ENCODE assay signal across 19 cellular contexts in genomic region chr9:130498918-130499698, GRCh38. TPM values are rescaled to one million over a fixed set of nuclear protein-coding genes. Genes with fewer than 3 reads are reported as not detected.
DNase-seq lines count a peak whose midpoint lies in the region; ATAC-seq and TF ChIP-seq lines count a peak whose summit lies in the region.
"Had no signal": no experiment of that assay in that cellular context is flagged by ENCODE, and none has a peak within 500 bp of the region (broad histone marks: within the 10 kb centered on the region; RNA-seq: fewer than 3 reads in every experiment).

No MANE protein-coding gene starts in this region.

- DNase-seq in DMS53 (lab: John Stamatoyannopoulos, UW): peak; percentile 66
- no peak for DNase-seq in DMS53 treated with DMSO at 0.1 percent for 48 hours (lab: John Stamatoyannopoulos, UW; ENCODE audit: unreplicated experiment)
- peak in 6 of 7 donors; percentile 35 to 71 (median 52) for DNase-seq in adrenal gland
- peak; percentile 93 for DNase-seq in left lobe of liver (ENCODE audit: low spot score)
- no peak for DNase-seq in transverse colon
- DNase-seq in SW 1271 (lab: John Stamatoyannopoulos, UW): no peak
- DNase-seq in EL: no peak
- DNase-seq: 8988T; activated T-cell treated with anti-CD3 and anti-CD28 coated beads, Interleukin-2, amount 50 U/mL, for 48 hours; effector memory CD4-positive, alpha-beta T cell; left cardiac atrium; NCI-H187; NCI-H2227 treated with DMSO at 0.1 percent for 48 hours; stimulated activated CD4-positive, alpha-beta T cell treated with anti-CD3 and anti-CD28 coated beads, Interleukin-4, amount 100 ng/mL, for 1 hour; upper lobe of right lung had no signal

- in situ Hi-C loops in transverse colon (cut with MboI; ENCODE audit: low pct_ligation_motif_present in 1 of 4, low pct_unique_long_range_greater_than_20kb in 1 of 4, low sequenced_read_pairs in 3 of 4): no loop called here

- H3K9me3 ChIP-seq in adrenal gland (replicated peaks in 1 of 3) (no peaks in the 10 kb centered on the region), transverse colon (no peaks in the 10 kb centered on the region)
- H3K9me3 ChIP-seq: upper lobe of right lung had no signal

- ATAC-seq in left lobe of liver: peak; percentile 67
- no peak for ATAC-seq in HG03457 (IDR thresholded peaks at IDR 0.05; ENCODE audit: unreplicated experiment)

- H3K4me3 ChIP-seq in adrenal gland: no peak overlapping the region
- H3K4me3 ChIP-seq in transverse colon: no peak overlapping the region
- H3K4me3 ChIP-seq: smooth muscle cell, stomach, upper lobe of right lung had no signal

- intact Hi-C loops in adrenal gland (cut with DNase I) (no loop called here), transverse colon (cut with DNase I; ENCODE audit: low total_unique reads) (no loop called here)

- no peak for TF ChIP-seq EP300 in transverse colon (IDR thresholded peaks at IDR 0.05; ENCODE audit: low read depth)

- no peak for TF ChIP-seq POLR2A in adrenal gland (IDR thresholded peaks at IDR 0.05)
- no peak for TF ChIP-seq POLR2A in transverse colon (IDR thresholded peaks at IDR 0.05)

- H3K27me3 ChIP-seq in adrenal gland (no peaks in the 10 kb centered on the region), transverse colon (no peaks in the 10 kb centered on the region)
- H3K27me3 ChIP-seq: stomach, upper lobe of right lung had no signal

- TF ChIP-seq CTCF in adrenal gland (IDR thresholded peaks at IDR 0.05): no peak
- no peak for TF ChIP-seq CTCF in transverse colon (IDR thresholded peaks at IDR 0.05)

- H3K4me1 ChIP-seq in adrenal gland (replicated peaks in 1 of 2) (peaks cover 0 to 6% of the 10 kb centered on the region in 2 donors), transverse colon (peaks cover 0 to 16% (median 13%) of the 10 kb centered on the region in 4 donors)
- H3K4me1 ChIP-seq: upper lobe of right lung had no signal

- H3K27ac ChIP-seq in adrenal gland (peak overlapping the region in 2 of 5 donors; percentile 17 to 68), transverse colon (peak overlapping the region; percentile 26 to 70 (median 60))
- H3K27ac ChIP-seq: KMS-11, upper lobe of right lung had no signal

- no peaks in the 10 kb centered on the region for H3K36me3 ChIP-seq in adrenal gland (replicated peaks in 1 of 2)
- peaks cover 0 to 5% (median 0%) of the 10 kb centered on the region in 4 donors for H3K36me3 ChIP-seq in transverse colon

- WGBS in adrenal gland, 4 donors: 67 to 81% (median 70%) methylated on average over 5 to 9 of the region's 9 CpGs
- 76% methylated on average over 6 of the region's 9 CpGs; no CpG with 5 or more reads in 1 of the 2 donors for WGBS in transverse colon (ENCODE audit: low coverage in 1 of 2), 2 donors

RNA-seq across cellular contexts. Expression of gene ASS1, which starts 54.3 kb away (rescaled TPM):
- total RNA-seq in adrenal gland (100 to 1,000 TPM; 129 to 357 (median 232) TPM), left lobe of liver (1,233 TPM), transverse colon (100 to 1,000 TPM in 3 of 4 donors, 10 to 100 TPM in 1; 57.9 to 345 (median 266) TPM)
- 100 to 1,000 TPM; 122 to 438 (median 433) TPM for polyA plus RNA-seq in adrenal gland

Comparison
In these comparisons a context has a peak if more than half of its experiments do, and no peak if none do; other contexts are left out.
1. DNase-seq: peak in DMS53 (single experiment), adrenal gland (6 of 7) and left lobe of liver (single experiment); none in DMS53 treated with DMSO at 0.1 percent for 48 hours (single experiment), transverse colon (single experiment), SW 1271 (0 of 2) and EL (single experiment).